ENCODE assay signal across 1 cellular context in the genomic region with DNA sequence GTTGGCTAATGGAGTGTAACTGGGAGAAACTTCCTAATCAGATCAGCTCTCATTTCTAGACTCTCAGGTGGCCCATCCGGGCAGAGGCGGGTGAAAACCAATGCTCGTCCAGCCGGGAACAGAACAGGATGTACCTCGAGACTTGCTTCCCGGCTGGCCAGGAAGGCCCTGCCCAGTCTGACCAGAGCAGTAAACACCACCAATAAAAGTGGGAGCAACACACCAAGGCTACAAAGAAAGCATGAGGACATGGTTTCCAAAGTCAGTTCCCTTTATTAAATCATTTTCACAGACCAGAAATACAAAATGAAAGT.
A peak's percentile ranks its signal among the peaks of the same experiment; 100 is the strongest.
TF ChIP-seq lines count a peak whose summit lies in the region.

No MANE protein-coding gene starts in this region.

TF ChIP-seq in GM12878, 131 proteins besides CTCF, POLR2A, EP300 and RAD21:
- TF ChIP-seq NR2C1 (IDR thresholded peaks at IDR 0.05) (no peak), RUNX3 (IDR thresholded peaks at IDR 0.05; ENCODE audit: low read length) (peak; percentile 17; the same call in 1 of the 2 replicates), RFX5 (IDR thresholded peaks at IDR 0.05; ENCODE audit: low read depth, low read length) (no peak), EED (IDR thresholded peaks at IDR 0.05; ENCODE audit: low read depth) (peak; percentile 68; the same call in 1 of the 2 replicates)
TF ChIP-seq in GM12878: peak in this region for 2.
